Comparison of ENCODE assay signal across 26 cellular contexts in genomic region chrX:139825618-139826017, GRCh38.
DNase-seq lines count a peak whose midpoint lies in the region; ATAC-seq and TF ChIP-seq lines count a peak whose summit lies in the region.
"Had no signal": no experiment of that assay in that cellular context is flagged by ENCODE, and none has a peak within 500 bp of the region (broad histone marks: within the 10 kb centered on the region; RNA-seq: fewer than 3 reads in every experiment).

No MANE protein-coding gene starts in this region.

- H3K9me3 ChIP-seq in SK-N-MC (ENCODE audit: low read depth, low read length) = no peaks in the 10 kb centered on the region
- H3K9me3 ChIP-seq: neutrophil, thoracic aorta, vagina had no signal

- peak overlapping the region; percentile 87 for H3K27ac ChIP-seq in SK-N-MC
- H3K27ac ChIP-seq: brain microvascular endothelial cell, neutrophil, vagina had no signal

- H3K4me3 Mint-ChIP-seq in osteocyte (ENCODE audit: unreplicated experiment) = no peak overlapping the region
- H3K4me3 Mint-ChIP-seq: activated CD8-positive, alpha-beta T cell treated with anti-CD3 and anti-CD28 coated beads, Interleukin-2, amount 10 ng/mL, durations not matched to agents 7 days and 5 days; CD4-positive, CD25-positive, alpha-beta regulatory T cell; memory B cell; stimulated activated memory B cell treated with anti-CD40 and anti-IgM and Interleukin-4, amounts not matched to agents 10 μg/mL and 1 μg/mL and 100 μg/mL, for 72 hours; T-helper 1 cell treated with Interleukin-12 subunit alpha and Interleukin-12 subunit beta and Interleukin-4 antibody, amounts not matched to agents 30 μg/mL and 1 μg/mL, for 36 hours had no signal

- H3K9me3 Mint-ChIP-seq in osteocyte (ENCODE audit: unreplicated experiment) = peaks cover 5% of the 10 kb centered on the region
- H3K9me3 Mint-ChIP-seq: CD4-positive, CD25-positive, alpha-beta regulatory T cell; memory B cell; stimulated activated memory B cell treated with anti-CD40 and anti-IgM and Interleukin-4, amounts not matched to agents 10 μg/mL and 1 μg/mL and 100 μg/mL, for 72 hours; T-helper 1 cell treated with Interleukin-12 subunit alpha and Interleukin-12 subunit beta and Interleukin-4 antibody, amounts not matched to agents 30 μg/mL and 1 μg/mL, for 36 hours had no signal

- H3K4me1 Mint-ChIP-seq in osteocyte (ENCODE audit: unreplicated experiment) = peaks cover 54% of the 10 kb centered on the region

- H3K36me3 Mint-ChIP-seq in osteocyte (ENCODE audit: unreplicated experiment) = no peaks in the 10 kb centered on the region
- H3K36me3 Mint-ChIP-seq: memory B cell; stimulated activated memory B cell treated with anti-CD40 and anti-IgM and Interleukin-4, amounts not matched to agents 10 μg/mL and 1 μg/mL and 100 μg/mL, for 72 hours had no signal

- ATAC-seq in GM18868 (IDR thresholded peaks at IDR 0.05; ENCODE audit: unreplicated experiment) (peak; percentile 61), HG02852 (IDR thresholded peaks at IDR 0.05; ENCODE audit: unreplicated experiment) (peak; percentile 25), sciatic nerve (no peak)
- ATAC-seq: activated CD8-positive, alpha-beta T cell treated with anti-CD3 and anti-CD28 coated beads, Interleukin-2, amount 10 ng/mL, durations not matched to agents 7 days and 5 days; left cardiac atrium; stimulated activated memory B cell treated with anti-CD40 and anti-IgM and Interleukin-4, amounts not matched to agents 10 μg/mL and 1 μg/mL and 100 μg/mL, for 72 hours had no signal

- no peaks in the 10 kb centered on the region for H3K27me3 Mint-ChIP-seq in osteocyte (ENCODE audit: unreplicated experiment)
- H3K27me3 Mint-ChIP-seq: CD4-positive, CD25-positive, alpha-beta regulatory T cell; memory B cell; stimulated activated memory B cell treated with anti-CD40 and anti-IgM and Interleukin-4, amounts not matched to agents 10 μg/mL and 1 μg/mL and 100 μg/mL, for 72 hours had no signal

- H3K9ac ChIP-seq in SK-N-MC (ENCODE audit: insufficient read length) = no peak overlapping the region

- peak overlapping the region; percentile 50 for H3K27ac Mint-ChIP-seq in osteocyte (ENCODE audit: unreplicated experiment)
- H3K27ac Mint-ChIP-seq: activated CD8-positive, alpha-beta T cell treated with anti-CD3 and anti-CD28 coated beads, Interleukin-2, amount 10 ng/mL, durations not matched to agents 7 days and 5 days; CD4-positive, CD25-positive, alpha-beta regulatory T cell; memory B cell; stimulated activated memory B cell treated with anti-CD40 and anti-IgM and Interleukin-4, amounts not matched to agents 10 μg/mL and 1 μg/mL and 100 μg/mL, for 72 hours; T-helper 1 cell treated with Interleukin-12 subunit alpha and Interleukin-12 subunit beta and Interleukin-4 antibody, amounts not matched to agents 30 μg/mL and 1 μg/mL, for 36 hours had no signal

- intact Hi-C loops in sciatic nerve (cut with DNase I) = no loop called here

- DNase-seq in SK-N-MC (ENCODE audit: low read depth, low spot score) (no peak), osteocyte (ENCODE audit: extremely low spot score, unreplicated experiment) (no peak), sciatic nerve (ENCODE audit: low spot score) (no peak), COR-L47 (lab: John Stamatoyannopoulos, UW) (no peak), NAMALWA (ENCODE audit: low spot score) (no peak)
- DNase-seq: activated CD8-positive, alpha-beta T cell treated with anti-CD3 and anti-CD28 coated beads, Interleukin-2, amount 10 ng/mL, durations not matched to agents 7 days and 5 days; activated gamma-delta T cell treated with Interleukin-2 at 50 U/mL for 16 hours; CD4-positive, CD25-positive, alpha-beta regulatory T cell; DMS 273 treated with DMSO at 0.1 percent for 48 hours; effector CD4-positive, alpha-beta T cell; foreskin melanocyte; left cardiac atrium; NCI-H1092; NCI-H187; SHP77 treated with DMSO at 0.1 percent for 48 hours; stimulated activated CD4-positive, alpha-beta T cell treated with anti-CD3 and anti-CD28 coated beads, Interleukin-2, amount 100 ng/mL, for 24 hours had no signal

- no peak for TF ChIP-seq CTCF in osteocyte (IDR thresholded peaks at IDR 0.05)

- H3K36me3 ChIP-seq in SK-N-MC (ENCODE audit: insufficient read depth, low read length) = peaks cover 4% of the 10 kb centered on the region; the same call in 1 of the 2 replicates
- H3K36me3 ChIP-seq: brain microvascular endothelial cell, neutrophil, thoracic aorta, vagina had no signal

- peak overlapping the region; percentile 60; the same call in 1 of the 2 replicates for H3K4me3 ChIP-seq in SK-N-MC
- H3K4me3 ChIP-seq: smooth muscle cell, thoracic aorta, vagina had no signal
